In genomic region chr2:174013310-174013751, GRCh38 we compare ENCODE assay signal across 8 cellular contexts. TPM values are rescaled to one million over a fixed set of nuclear protein-coding genes. Genes with fewer than 3 reads are reported as not detected.
DNase-seq lines count a peak whose midpoint lies in the region; ATAC-seq and TF ChIP-seq lines count a peak whose summit lies in the region.

No MANE protein-coding gene starts in this region.

- peak in 2 of 4 donors; percentile 17 to 35 for TF ChIP-seq POLR2A in upper lobe of left lung (IDR thresholded peaks at IDR 0.05)

- TF ChIP-seq CTCF in epithelial cell of proximal tubule (conservative IDR thresholded peaks at IDR 0.05; ENCODE audit: low read depth, low read length) (no peak), upper lobe of left lung (IDR thresholded peaks at IDR 0.05) (no peak)

- peaks cover 3% of the 10 kb centered on the region for H3K4me1 Mint-ChIP-seq in activated naive CD4-positive, alpha-beta T cell treated with anti-CD3 and anti-CD28 coated beads, Interleukin-2, amount 10 ng/mL, durations not matched to agents 7 days and 5 days

- ATAC-seq in activated naive CD4-positive, alpha-beta T cell treated with anti-CD3 and anti-CD28 coated beads, Interleukin-2, amount 50 U/mL, for 72 hours: no peak
- ATAC-seq in upper lobe of left lung (ENCODE audit: low FRiP score in 2 of 2): peak; percentile 70 to 72

- H3K9me3 ChIP-seq in upper lobe of left lung: no peaks in the 10 kb centered on the region

- H3K27me3 ChIP-seq in upper lobe of left lung: no peaks in the 10 kb centered on the region

- H3K27ac ChIP-seq in upper lobe of left lung: peak overlapping the region; percentile 83 to 94 (median 88)

- H3K4me1 ChIP-seq in upper lobe of left lung: peaks cover 8 to 21% (median 11%) of the 10 kb centered on the region in 4 donors

- peaks cover 41% of the 10 kb centered on the region for H3K27me3 Mint-ChIP-seq in activated naive CD4-positive, alpha-beta T cell treated with anti-CD3 and anti-CD28 coated beads, Interleukin-2, amount 10 ng/mL, durations not matched to agents 7 days and 5 days

- no peaks in the 10 kb centered on the region for H3K36me3 Mint-ChIP-seq in activated naive CD4-positive, alpha-beta T cell treated with anti-CD3 and anti-CD28 coated beads, Interleukin-2, amount 10 ng/mL, durations not matched to agents 7 days and 5 days
- H3K36me3 Mint-ChIP-seq in activated naive CD4-positive, alpha-beta T cell treated with anti-CD3 and anti-CD28 coated beads, Interleukin-2, amount 50 U/mL, for 72 hours: no peaks in the 10 kb centered on the region

- H3K36me3 ChIP-seq in upper lobe of left lung: no peaks in the 10 kb centered on the region

- peak overlapping the region; percentile 59 for H3K4me3 ChIP-seq in epithelial cell of proximal tubule (ENCODE audit: low read depth, low read length)
- peak overlapping the region in 3 of 4 donors; percentile 49 to 59 (median 53) for H3K4me3 ChIP-seq in upper lobe of left lung

- DNase-seq in activated naive CD4-positive, alpha-beta T cell treated with anti-CD3 and anti-CD28 coated beads, Interleukin-2, amount 10 ng/mL, durations not matched to agents 7 days and 5 days: no peak
- DNase-seq in activated naive CD4-positive, alpha-beta T cell treated with anti-CD3 and anti-CD28 coated beads, Interleukin-2, amount 50 U/mL, for 72 hours (ENCODE audit: low spot score in 2 of 2): no peak
- DNase-seq in epithelial cell of proximal tubule (ENCODE audit: low read depth) (no peak), mucosa of gallbladder (ENCODE audit: low spot score) (peak; percentile 24), upper lobe of left lung (peak; percentile 32 to 81), dedifferentiated amniotic fluid mesenchymal stem cell (ENCODE audit: extremely low spot score) (no peak), NOMO-1 treated with dmso at 0.1 percent for 144 hours (lab: John Stamatoyannopoulos, UW; ENCODE audit: unreplicated experiment) (no peak)
- DNase-seq in effector CD4-positive, alpha-beta T cell: no peak

- H3K27ac Mint-ChIP-seq in activated naive CD4-positive, alpha-beta T cell treated with anti-CD3 and anti-CD28 coated beads, Interleukin-2, amount 10 ng/mL, durations not matched to agents 7 days and 5 days: no peak overlapping the region
- H3K27ac Mint-ChIP-seq in activated naive CD4-positive, alpha-beta T cell treated with anti-CD3 and anti-CD28 coated beads, Interleukin-2, amount 50 U/mL, for 72 hours: peak overlapping the region in 1 of 2 donors; percentile 79

- no peak for TF ChIP-seq EP300 in upper lobe of left lung (IDR thresholded peaks at IDR 0.05)

- no peaks in the 10 kb centered on the region for H3K9me3 Mint-ChIP-seq in activated naive CD4-positive, alpha-beta T cell treated with anti-CD3 and anti-CD28 coated beads, Interleukin-2, amount 10 ng/mL, durations not matched to agents 7 days and 5 days
- H3K9me3 Mint-ChIP-seq in activated naive CD4-positive, alpha-beta T cell treated with anti-CD3 and anti-CD28 coated beads, Interleukin-2, amount 50 U/mL, for 72 hours: no peaks in the 10 kb centered on the region

- CTCF ChIA-PET in activated naive CD4-positive, alpha-beta T cell treated with anti-CD3 and anti-CD28 coated beads, Interleukin-2, amount 10 ng/mL, durations not matched to agents 7 days and 5 days (lab: Charles Lee): no interaction called here

- peak overlapping the region; percentile 19 for H3K4me3 Mint-ChIP-seq in activated naive CD4-positive, alpha-beta T cell treated with anti-CD3 and anti-CD28 coated beads, Interleukin-2, amount 10 ng/mL, durations not matched to agents 7 days and 5 days

- WGBS in upper lobe of left lung, 2 donors: 43 to 46% methylated on average over 12 to 17 of the region's 17 CpGs

RNA-seq across cellular contexts. Expression of gene SP3, which starts 48.2 kb away (rescaled TPM):
- total RNA-seq in activated naive CD4-positive, alpha-beta T cell treated with anti-CD3 and anti-CD28 coated beads, Interleukin-2, amount 50 U/mL, for 72 hours: 100 to 1,000 TPM in 1 of 2 donors, 10 to 100 TPM in 1; 79.1 to 161 TPM
- total RNA-seq in epithelial cell of proximal tubule (41.2 and 68.1 TPM in 2 replicates), mucosa of gallbladder (66.0 TPM), upper lobe of left lung (100 to 1,000 TPM in 2 of 6 donors, 10 to 100 TPM in 4; 37.0 to 139 (median 77.0) TPM)

Comparison
In these comparisons a context has a peak if more than half of its experiments do, and no peak if none do; other contexts are left out.
1. DNase-seq: peak in mucosa of gallbladder (single experiment) and upper lobe of left lung (2 of 2); none in activated naive CD4-positive, alpha-beta T cell treated with anti-CD3 and anti-CD28 coated beads, Interleukin-2, amount 10 ng/mL, durations not matched to agents 7 days and 5 days (single experiment), activated naive CD4-positive, alpha-beta T cell treated with anti-CD3 and anti-CD28 coated beads, Interleukin-2, amount 50 U/mL, for 72 hours (0 of 2), epithelial cell of proximal tubule (single experiment), dedifferentiated amniotic fluid mesenchymal stem cell (single experiment), NOMO-1 treated with dmso at 0.1 percent for 144 hours (single experiment) and effector CD4-positive, alpha-beta T cell (single experiment).
2. ATAC-seq: peak in upper lobe of left lung (2 of 2); none in activated naive CD4-positive, alpha-beta T cell treated with anti-CD3 and anti-CD28 coated beads, Interleukin-2, amount 50 U/mL, for 72 hours (0 of 2).